In genomic region chr15:78992416-78993256, GRCh38 we compare ENCODE assay signal across 14 cellular contexts. TPM values are rescaled to one million over a fixed set of nuclear protein-coding genes. Genes with fewer than 3 reads are reported as not detected.
A peak's percentile ranks its signal among the peaks of the same experiment; 100 is the strongest.
DNase-seq lines count a peak whose midpoint lies in the region; ATAC-seq and TF ChIP-seq lines count a peak whose summit lies in the region.
"Had no signal": no experiment of that assay in that cellular context is flagged by ENCODE, and none has a peak within 500 bp of the region (broad histone marks: within the 10 kb centered on the region; RNA-seq: fewer than 3 reads in every experiment).

No MANE protein-coding gene starts in this region.

- H3K9ac ChIP-seq in endodermal cell (ENCODE audit: extremely low read depth, low read length, poor library complexity, severe bottlenecking) = no peak overlapping the region

- no peak for DNase-seq in stimulated activated naive CD8-positive, alpha-beta T cell treated with anti-CD3 and anti-CD28 coated beads, Interleukin-15, Interleukin-2, amounts not matched to agents 100 U/mL and 50 U/mL, for 24 hours
- DNase-seq in memory B cell (ENCODE audit: low spot score in 2 of 2) (no peak), endodermal cell (no peak), SKM-1 (lab: John Stamatoyannopoulos, UW; ENCODE audit: unreplicated experiment) (no peak), DMS153 treated with DMSO at 0.1 percent for 48 hours (lab: John Stamatoyannopoulos, UW; ENCODE audit: unreplicated experiment) (no peak), H4 (ENCODE audit: low spot score) (no peak)
- DNase-seq: activated naive CD4-positive, alpha-beta T cell treated with anti-CD3 and anti-CD28 coated beads, Interleukin-2, amount 10 ng/mL, durations not matched to agents 7 days and 5 days; DMS79; MG63; NCI-H2107 had no signal

- no peaks in the 10 kb centered on the region for H3K9me3 ChIP-seq in endodermal cell (ENCODE audit: control insufficient read depth, low read length)
- H3K9me3 ChIP-seq: MG63, neutrophil had no signal

- H3K4me3 ChIP-seq in endodermal cell (ENCODE audit: low read length) = no peak overlapping the region
- H3K4me3 ChIP-seq: MG63, SK-N-MC had no signal

- H3K27ac Mint-ChIP-seq in stimulated activated naive CD8-positive, alpha-beta T cell treated with anti-CD3 and anti-CD28 coated beads, Interleukin-15, Interleukin-2, amounts not matched to agents 100 ng/mL and 50 ng/mL, for 24 hours = peak overlapping the region; percentile 68
- peak overlapping the region; percentile 95 for H3K27ac Mint-ChIP-seq in dendritic cell treated with granulocyte-macrophage colony-stimulating factor and Interleukin-4, amounts not matched to agents 40 ng/mL and 50 ng/mL, for 4 days
- H3K27ac Mint-ChIP-seq in memory B cell = peak overlapping the region; percentile 1
- H3K27ac Mint-ChIP-seq in endodermal cell = no peak overlapping the region
- H3K27ac Mint-ChIP-seq: activated naive CD4-positive, alpha-beta T cell treated with anti-CD3 and anti-CD28 coated beads, Interleukin-2, amount 10 ng/mL, durations not matched to agents 7 days and 5 days had no signal

- H3K27ac ChIP-seq in endodermal cell (ENCODE audit: low read depth, low read length) = no peak overlapping the region
- H3K27ac ChIP-seq: neutrophil, SK-N-MC had no signal

- intact Hi-C loops in dendritic cell treated with granulocyte-macrophage colony-stimulating factor and Interleukin-4, amounts not matched to agents 40 ng/mL and 50 ng/mL, for 4 days (cut with micrococcal nuclease) = no loop called here

- H3K36me3 Mint-ChIP-seq in stimulated activated naive CD8-positive, alpha-beta T cell treated with anti-CD3 and anti-CD28 coated beads, Interleukin-15, Interleukin-2, amounts not matched to agents 100 ng/mL and 50 ng/mL, for 24 hours (ENCODE audit: low read depth) = no peaks in the 10 kb centered on the region
- peaks cover 14% of the 10 kb centered on the region for H3K36me3 Mint-ChIP-seq in dendritic cell treated with granulocyte-macrophage colony-stimulating factor and Interleukin-4, amounts not matched to agents 40 ng/mL and 50 ng/mL, for 4 days (ENCODE audit: low read depth)
- peaks cover 6% of the 10 kb centered on the region for H3K36me3 Mint-ChIP-seq in memory B cell
- no peaks in the 10 kb centered on the region for H3K36me3 Mint-ChIP-seq in endodermal cell (ENCODE audit: low read depth)
- H3K36me3 Mint-ChIP-seq: activated naive CD4-positive, alpha-beta T cell treated with anti-CD3 and anti-CD28 coated beads, Interleukin-2, amount 10 ng/mL, durations not matched to agents 7 days and 5 days had no signal

- no peaks in the 10 kb centered on the region for H3K36me3 ChIP-seq in endodermal cell (ENCODE audit: control insufficient read depth, insufficient read depth, low read length)
- H3K36me3 ChIP-seq: neutrophil had no signal

- no peak for TF ChIP-seq CTCF in endodermal cell (conservative IDR thresholded peaks at IDR 0.05)

- no peak overlapping the region for H3K4me3 Mint-ChIP-seq in stimulated activated naive CD8-positive, alpha-beta T cell treated with anti-CD3 and anti-CD28 coated beads, Interleukin-15, Interleukin-2, amounts not matched to agents 100 ng/mL and 50 ng/mL, for 24 hours
- no peak overlapping the region for H3K4me3 Mint-ChIP-seq in dendritic cell treated with granulocyte-macrophage colony-stimulating factor and Interleukin-4, amounts not matched to agents 40 ng/mL and 50 ng/mL, for 4 days
- no peak overlapping the region for H3K4me3 Mint-ChIP-seq in memory B cell
- no peak overlapping the region for H3K4me3 Mint-ChIP-seq in endodermal cell
- H3K4me3 Mint-ChIP-seq: activated naive CD4-positive, alpha-beta T cell treated with anti-CD3 and anti-CD28 coated beads, Interleukin-2, amount 10 ng/mL, durations not matched to agents 7 days and 5 days had no signal

- H3K4me1 ChIP-seq in endodermal cell (ENCODE audit: control insufficient read depth, insufficient read depth, low read length) = no peaks in the 10 kb centered on the region

- no peaks in the 10 kb centered on the region for H3K4me1 Mint-ChIP-seq in stimulated activated naive CD8-positive, alpha-beta T cell treated with anti-CD3 and anti-CD28 coated beads, Interleukin-15, Interleukin-2, amounts not matched to agents 100 ng/mL and 50 ng/mL, for 24 hours (ENCODE audit: low read depth)
- H3K4me1 Mint-ChIP-seq in dendritic cell treated with granulocyte-macrophage colony-stimulating factor and Interleukin-4, amounts not matched to agents 40 ng/mL and 50 ng/mL, for 4 days (ENCODE audit: low read depth) = peaks cover 81% of the 10 kb centered on the region
- H3K4me1 Mint-ChIP-seq in memory B cell (peaks cover 14% of the 10 kb centered on the region), endodermal cell (peaks cover 3% of the 10 kb centered on the region)

- H3K27me3 Mint-ChIP-seq in stimulated activated naive CD8-positive, alpha-beta T cell treated with anti-CD3 and anti-CD28 coated beads, Interleukin-15, Interleukin-2, amounts not matched to agents 100 ng/mL and 50 ng/mL, for 24 hours = peaks cover 4% of the 10 kb centered on the region
- H3K27me3 Mint-ChIP-seq in dendritic cell treated with granulocyte-macrophage colony-stimulating factor and Interleukin-4, amounts not matched to agents 40 ng/mL and 50 ng/mL, for 4 days = peaks cover 3% of the 10 kb centered on the region
- H3K27me3 Mint-ChIP-seq in memory B cell (no peaks in the 10 kb centered on the region), endodermal cell (ENCODE audit: insufficient read depth) (peaks cover 2% of the 10 kb centered on the region)

- no peak for ATAC-seq in stimulated activated naive CD8-positive, alpha-beta T cell treated with anti-CD3 and anti-CD28 coated beads, Interleukin-15, Interleukin-2, amounts not matched to agents 100 U/mL and 50 U/mL, for 24 hours
- peak; percentile 41 for ATAC-seq in memory B cell (ENCODE audit: low read depth)

- H3K27me3 ChIP-seq in endodermal cell (ENCODE audit: control insufficient read depth, insufficient read depth, low read length, poor library complexity, severe bottlenecking) = no peaks in the 10 kb centered on the region
- H3K27me3 ChIP-seq: MG63 had no signal

- H3K9me3 Mint-ChIP-seq in stimulated activated naive CD8-positive, alpha-beta T cell treated with anti-CD3 and anti-CD28 coated beads, Interleukin-15, Interleukin-2, amounts not matched to agents 100 ng/mL and 50 ng/mL, for 24 hours = no peaks in the 10 kb centered on the region
- no peaks in the 10 kb centered on the region for H3K9me3 Mint-ChIP-seq in dendritic cell treated with granulocyte-macrophage colony-stimulating factor and Interleukin-4, amounts not matched to agents 40 ng/mL and 50 ng/mL, for 4 days
- H3K9me3 Mint-ChIP-seq in memory B cell (no peaks in the 10 kb centered on the region), endodermal cell (no peaks in the 10 kb centered on the region)
- H3K9me3 Mint-ChIP-seq: activated naive CD4-positive, alpha-beta T cell treated with anti-CD3 and anti-CD28 coated beads, Interleukin-2, amount 10 ng/mL, durations not matched to agents 7 days and 5 days had no signal

- WGBS in endodermal cell (ENCODE audit: insufficient coverage in 1 of 2, insufficient read length in 1 of 2), 2 experiments = 91 to 100% methylated on average over 5 to 16 of the region's 17 CpGs

RNA-seq across cellular contexts. Expression of gene CTSH, which starts 47.8 kb away (rescaled TPM):
- 100 to 1,000 TPM in 1 of 2 donors, 10 to 100 TPM in 1; 61.9 to 101 TPM for total RNA-seq in endodermal cell
- 24.6 TPM for polyA plus RNA-seq in endodermal cell (2013, experiment 1 of 2)
- 21.8 TPM for polyA plus RNA-seq in endodermal cell (2013, experiment 2 of 2)
- total RNA-seq in H4 (2014; rRNA removed; shearing (Covaris generic)) = 39.9 and 40.5 TPM in 2 replicates
